Comparison of ENCODE assay signal across 10 cellular contexts in genomic region chr20:23125159-23125558, GRCh38. TPM values are rescaled to one million over a fixed set of nuclear protein-coding genes. Genes with fewer than 3 reads are reported as not detected.
DNase-seq lines count a peak whose midpoint lies in the region; ATAC-seq and TF ChIP-seq lines count a peak whose summit lies in the region.
"Had no signal": no experiment of that assay in that cellular context is flagged by ENCODE, and none has a peak within 500 bp of the region (broad histone marks: within the 10 kb centered on the region; RNA-seq: fewer than 3 reads in every experiment).

No MANE protein-coding gene starts in this region.

- H3K27ac Mint-ChIP-seq in endothelial cell (ENCODE audit: unreplicated experiment): peak overlapping the region; percentile 36
- peak overlapping the region; percentile 26 for H3K27ac Mint-ChIP-seq in stimulated activated naive B cell treated with anti-CD40 and anti-IgM and Interleukin-4, amounts not matched to agents 10 μg/mL and 1 μg/mL and 100 μg/mL, for 72 hours

- H3K4me1 Mint-ChIP-seq in endothelial cell (ENCODE audit: unreplicated experiment): peaks cover 76% of the 10 kb centered on the region
- peaks cover 18 to 29% of the 10 kb centered on the region in 2 donors for H3K4me1 Mint-ChIP-seq in stimulated activated naive B cell treated with anti-CD40 and anti-IgM and Interleukin-4, amounts not matched to agents 10 μg/mL and 1 μg/mL and 100 μg/mL, for 72 hours

- no peaks in the 10 kb centered on the region for H3K36me3 Mint-ChIP-seq in endothelial cell (ENCODE audit: low read depth, unreplicated experiment)
- no peaks in the 10 kb centered on the region for H3K36me3 Mint-ChIP-seq in stimulated activated naive B cell treated with anti-CD40 and anti-IgM and Interleukin-4, amounts not matched to agents 10 μg/mL and 1 μg/mL and 100 μg/mL, for 72 hours

- no peak for ATAC-seq in stimulated activated naive B cell treated with anti-CD40 and anti-IgM and Interleukin-4, amounts not matched to agents 10 μg/mL and 1 μg/mL and 100 μg/mL, for 72 hours (replicated peaks)
- ATAC-seq in GM19452 (IDR thresholded peaks at IDR 0.05; ENCODE audit: unreplicated experiment): no peak

- no peak for TF ChIP-seq CTCF in endothelial cell (IDR thresholded peaks at IDR 0.05; ENCODE audit: unreplicated experiment)

- peaks cover 13% of the 10 kb centered on the region for H3K27me3 Mint-ChIP-seq in endothelial cell (ENCODE audit: unreplicated experiment)
- H3K27me3 Mint-ChIP-seq in stimulated activated naive B cell treated with anti-CD40 and anti-IgM and Interleukin-4, amounts not matched to agents 10 μg/mL and 1 μg/mL and 100 μg/mL, for 72 hours: peaks cover 11 to 20% of the 10 kb centered on the region in 2 donors

- H3K4me3 Mint-ChIP-seq in endothelial cell (ENCODE audit: unreplicated experiment): no peak overlapping the region
- H3K4me3 Mint-ChIP-seq in stimulated activated naive B cell treated with anti-CD40 and anti-IgM and Interleukin-4, amounts not matched to agents 10 μg/mL and 1 μg/mL and 100 μg/mL, for 72 hours: no peak overlapping the region

- no peaks in the 10 kb centered on the region for H3K9me3 Mint-ChIP-seq in endothelial cell (ENCODE audit: unreplicated experiment)
- H3K9me3 Mint-ChIP-seq in stimulated activated naive B cell treated with anti-CD40 and anti-IgM and Interleukin-4, amounts not matched to agents 10 μg/mL and 1 μg/mL and 100 μg/mL, for 72 hours: no peaks in the 10 kb centered on the region

- DNase-seq in NCI-H1436 (lab: John Stamatoyannopoulos, UW) (peak; percentile 26), NCI-H1436 treated with DMSO at 0.1 percent for 48 hours (lab: John Stamatoyannopoulos, UW) (no peak), NCI-H510A (lab: John Stamatoyannopoulos, UW) (peak; percentile 72), endothelial cell (ENCODE audit: low spot score) (no peak)
- no peak for DNase-seq in stimulated activated naive B cell treated with anti-CD40 and anti-IgM and Interleukin-4, amounts not matched to agents 10 μg/mL and 1 μg/mL and 100 μg/mL, for 72 hours
- no peak for DNase-seq in activated CD4-positive, alpha-beta T cell treated with anti-CD3 and anti-CD28 coated beads for 4 hours
- no peak for DNase-seq in stimulated activated naive CD4-positive, alpha-beta T cell (lab: John Stamatoyannopoulos, UW)
- DNase-seq: activated naive CD4-positive, alpha-beta T cell had no signal

RNA-seq across cellular contexts. Expression of gene CD93, which starts 39.0 kb away (rescaled TPM):
- 139 TPM for total RNA-seq in endothelial cell (ENCODE audit: unreplicated experiment)
- total RNA-seq: OCI-LY7 had no signal

Comparison
In these comparisons a context has a peak if more than half of its experiments do, and no peak if none do; other contexts are left out.
1. DNase-seq: peak in NCI-H1436 (single experiment) and NCI-H510A (single experiment); none in NCI-H1436 treated with DMSO at 0.1 percent for 48 hours (single experiment), endothelial cell (single experiment), stimulated activated naive B cell treated with anti-CD40 and anti-IgM and Interleukin-4, amounts not matched to agents 10 μg/mL and 1 μg/mL and 100 μg/mL, for 72 hours (single experiment), activated CD4-positive, alpha-beta T cell treated with anti-CD3 and anti-CD28 coated beads for 4 hours (0 of 2) and stimulated activated naive CD4-positive, alpha-beta T cell (0 of 6).